In the genomic region with DNA sequence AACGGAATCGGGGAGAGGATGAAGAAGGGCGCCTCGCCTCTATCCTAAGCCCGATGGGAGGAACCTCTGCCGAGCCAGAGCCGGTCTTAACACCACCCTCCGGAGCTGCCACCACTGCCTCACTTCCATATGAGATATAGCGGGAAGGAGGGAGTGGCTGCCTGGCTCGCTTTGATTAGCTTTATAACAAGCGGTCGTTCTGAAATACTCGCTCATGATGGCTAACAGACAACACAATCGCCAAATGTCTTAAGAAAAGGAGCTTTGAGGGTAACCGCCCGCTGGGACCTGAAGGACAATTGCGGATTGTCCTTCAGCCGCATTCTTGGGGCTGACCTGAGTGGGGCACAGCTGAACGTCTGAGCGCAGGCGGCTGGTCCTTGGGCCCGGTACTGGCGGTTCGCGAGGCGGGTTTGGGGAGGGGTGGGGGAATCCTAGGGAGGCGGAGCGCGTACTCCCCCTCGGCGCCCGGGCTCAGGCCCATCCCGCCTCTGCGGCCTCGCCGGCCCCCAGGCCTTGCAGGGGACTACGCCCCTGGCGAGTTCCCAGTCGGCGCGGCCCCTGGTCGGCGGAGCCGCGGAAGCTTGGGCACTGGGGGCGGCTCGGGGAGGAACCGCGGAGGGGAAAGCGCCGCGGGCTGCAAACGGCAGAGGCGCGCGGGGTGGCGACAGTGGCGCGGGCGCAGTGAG, we compare ENCODE assay signal across 8 cellular contexts. TPM values are rescaled to one million over a fixed set of nuclear protein-coding genes. Genes with fewer than 3 reads are reported as not detected.
A peak's percentile ranks its signal among the peaks of the same experiment; 100 is the strongest.
DNase-seq lines count a peak whose midpoint lies in the region; ATAC-seq and TF ChIP-seq lines count a peak whose summit lies in the region.

A gene with protein sequence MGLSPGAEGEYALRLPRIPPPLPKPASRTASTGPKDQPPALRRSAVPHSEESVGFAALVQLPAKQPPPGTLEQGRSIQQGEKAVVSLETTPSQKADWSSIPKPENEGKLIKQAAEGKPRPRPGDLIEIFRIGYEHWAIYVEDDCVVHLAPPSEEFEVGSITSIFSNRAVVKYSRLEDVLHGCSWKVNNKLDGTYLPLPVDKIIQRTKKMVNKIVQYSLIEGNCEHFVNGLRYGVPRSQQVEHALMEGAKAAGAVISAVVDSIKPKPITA (minus strand): TSS at position 617 of the 689 bp plus-strand sequence. CDS start 133 bp downstream, at position 484.

- no peak within 1 kb of the TSS for H3K27ac Mint-ChIP-seq in activated T-helper 1 cell treated with anti-CD3 and anti-CD28 coated beads, Interleukin-12 subunit alpha, Interleukin-12 subunit beta, Interleukin-2, Interleukin-4 antibody, amounts not matched to agents 30 ng/mL and 10 ng/mL and 1 ng/mL, durations not matched to agents 14 hours and 24 hours and 36 hours
- peak within 1 kb of the TSS; percentile 99 for H3K27ac Mint-ChIP-seq in glutamatergic neuron (ENCODE audit: unreplicated experiment)

- ATAC-seq in omental fat pad (ENCODE audit: low FRiP score): peak; percentile 88
- no peak for ATAC-seq in GM21390 (IDR thresholded peaks at IDR 0.05; ENCODE audit: unreplicated experiment)

- peaks cover under 1% of the 10 kb centered on the region for H3K9me3 Mint-ChIP-seq in activated T-helper 1 cell treated with anti-CD3 and anti-CD28 coated beads, Interleukin-12 subunit alpha, Interleukin-12 subunit beta, Interleukin-2, Interleukin-4 antibody, amounts not matched to agents 30 ng/mL and 10 ng/mL and 1 ng/mL, durations not matched to agents 14 hours and 24 hours and 36 hours
- H3K9me3 Mint-ChIP-seq in glutamatergic neuron (ENCODE audit: unreplicated experiment): peaks cover 11% of the 10 kb centered on the region

- peak within 1 kb of the TSS; percentile 67 for H3K4me3 Mint-ChIP-seq in activated T-helper 1 cell treated with anti-CD3 and anti-CD28 coated beads, Interleukin-12 subunit alpha, Interleukin-12 subunit beta, Interleukin-2, Interleukin-4 antibody, amounts not matched to agents 30 ng/mL and 10 ng/mL and 1 ng/mL, durations not matched to agents 14 hours and 24 hours and 36 hours
- peak within 1 kb of the TSS; percentile 91 for H3K4me3 Mint-ChIP-seq in glutamatergic neuron (ENCODE audit: unreplicated experiment)

- peaks cover 15% of the 10 kb centered on the region for H3K4me1 Mint-ChIP-seq in activated T-helper 1 cell treated with anti-CD3 and anti-CD28 coated beads, Interleukin-12 subunit alpha, Interleukin-12 subunit beta, Interleukin-2, Interleukin-4 antibody, amounts not matched to agents 30 ng/mL and 10 ng/mL and 1 ng/mL, durations not matched to agents 14 hours and 24 hours and 36 hours (ENCODE audit: low read depth)
- peaks cover 31% of the 10 kb centered on the region for H3K4me1 Mint-ChIP-seq in glutamatergic neuron (ENCODE audit: low read depth, unreplicated experiment)

- TF ChIP-seq CTCF in GM12865 (IDR thresholded peaks at IDR 0.05; ENCODE audit: insufficient read depth, low read depth, low read length, missing control alignments): no peak
- no peak for TF ChIP-seq CTCF in glutamatergic neuron (IDR thresholded peaks at IDR 0.05; ENCODE audit: partially characterized antibody, unreplicated experiment)
- TF ChIP-seq CTCF in omental fat pad (IDR thresholded peaks at IDR 0.05): no peak

- peaks cover 62% of the 10 kb centered on the region for H3K27me3 Mint-ChIP-seq in activated T-helper 1 cell treated with anti-CD3 and anti-CD28 coated beads, Interleukin-12 subunit alpha, Interleukin-12 subunit beta, Interleukin-2, Interleukin-4 antibody, amounts not matched to agents 30 ng/mL and 10 ng/mL and 1 ng/mL, durations not matched to agents 14 hours and 24 hours and 36 hours (ENCODE audit: insufficient read depth)
- peaks cover 15% of the 10 kb centered on the region for H3K27me3 Mint-ChIP-seq in glutamatergic neuron (ENCODE audit: unreplicated experiment)

- H3K36me3 Mint-ChIP-seq in activated T-helper 1 cell treated with anti-CD3 and anti-CD28 coated beads, Interleukin-12 subunit alpha, Interleukin-12 subunit beta, Interleukin-2, Interleukin-4 antibody, amounts not matched to agents 30 ng/mL and 10 ng/mL and 1 ng/mL, durations not matched to agents 14 hours and 24 hours and 36 hours (ENCODE audit: low read depth): no peaks in the 10 kb centered on the region
- peaks cover 8% of the 10 kb centered on the region for H3K36me3 Mint-ChIP-seq in glutamatergic neuron (ENCODE audit: unreplicated experiment)

- intact Hi-C loops in activated T-helper 1 cell treated with anti-CD3 and anti-CD28 coated beads, Interleukin-12 subunit alpha, Interleukin-12 subunit beta, Interleukin-2, Interleukin-4 antibody, amounts not matched to agents 30 ng/mL and 10 ng/mL and 1 ng/mL, durations not matched to agents 14 hours and 24 hours and 36 hours (cut with micrococcal nuclease): loop anchor here (5.0 kb wide), 1 partner anchor 77 kb away; no protein-coding TSS in a partner anchor

- DNase-seq in GM12865 (ENCODE audit: low read depth): peak; percentile 7
- no peak for DNase-seq in activated T-helper 1 cell treated with anti-CD3 and anti-CD28 coated beads, Interleukin-12 subunit alpha, Interleukin-12 subunit beta, Interleukin-2, Interleukin-4 antibody, amounts not matched to agents 30 ng/mL and 10 ng/mL and 1 ng/mL, durations not matched to agents 14 hours and 24 hours and 36 hours (ENCODE audit: low spot score)
- peak; percentile 59 for DNase-seq in glutamatergic neuron
- no peak for DNase-seq in omental fat pad (ENCODE audit: low spot score)
- no peak for DNase-seq in 8988T
- no peak for DNase-seq in HPDE6-E6E7 (ENCODE audit: extremely low spot score)
- no peak for DNase-seq in HuH-7 (ENCODE audit: low spot score)

- H3K4me3 ChIP-seq in GM12865 (ENCODE audit: low read depth, low read length): peak within 1 kb of the TSS; percentile 36

RNA-seq across cellular contexts. Expression of the gene that starts here (rescaled TPM):
- total RNA-seq in activated T-helper 1 cell treated with anti-CD3 and anti-CD28 coated beads, Interleukin-12 subunit alpha, Interleukin-12 subunit beta, Interleukin-2, Interleukin-4 antibody, amounts not matched to agents 30 ng/mL and 10 ng/mL and 1 ng/mL, durations not matched to agents 14 hours and 24 hours and 36 hours: not detected in 2 replicates
- 11.2 TPM for total RNA-seq in glutamatergic neuron (ENCODE audit: unreplicated experiment)
- total RNA-seq in omental fat pad: 10 to 100 TPM; 12.0 to 54.3 (median 27.9) TPM

Comparison
In these comparisons a context has a peak if more than half of its experiments do, and no peak if none do; other contexts are left out.
1. RNA of the gene that starts here (total RNA-seq): 12.0 to 54.3 TPM in omental fat pad and 11.2 TPM in glutamatergic neuron (single experiment); not detected in activated T-helper 1 cell treated with anti-CD3 and anti-CD28 coated beads, Interleukin-12 subunit alpha, Interleukin-12 subunit beta, Interleukin-2, Interleukin-4 antibody, amounts not matched to agents 30 ng/mL and 10 ng/mL and 1 ng/mL, durations not matched to agents 14 hours and 24 hours and 36 hours; every median in the first group is over 10 times any median in the second.
2. DNase-seq: peak in GM12865 (single experiment) and glutamatergic neuron (single experiment); none in activated T-helper 1 cell treated with anti-CD3 and anti-CD28 coated beads, Interleukin-12 subunit alpha, Interleukin-12 subunit beta, Interleukin-2, Interleukin-4 antibody, amounts not matched to agents 30 ng/mL and 10 ng/mL and 1 ng/mL, durations not matched to agents 14 hours and 24 hours and 36 hours (single experiment), omental fat pad (single experiment), 8988T (single experiment), HPDE6-E6E7 (single experiment) and HuH-7 (single experiment).